ENCODE assay signal across 8 cellular contexts in the genomic region with DNA sequence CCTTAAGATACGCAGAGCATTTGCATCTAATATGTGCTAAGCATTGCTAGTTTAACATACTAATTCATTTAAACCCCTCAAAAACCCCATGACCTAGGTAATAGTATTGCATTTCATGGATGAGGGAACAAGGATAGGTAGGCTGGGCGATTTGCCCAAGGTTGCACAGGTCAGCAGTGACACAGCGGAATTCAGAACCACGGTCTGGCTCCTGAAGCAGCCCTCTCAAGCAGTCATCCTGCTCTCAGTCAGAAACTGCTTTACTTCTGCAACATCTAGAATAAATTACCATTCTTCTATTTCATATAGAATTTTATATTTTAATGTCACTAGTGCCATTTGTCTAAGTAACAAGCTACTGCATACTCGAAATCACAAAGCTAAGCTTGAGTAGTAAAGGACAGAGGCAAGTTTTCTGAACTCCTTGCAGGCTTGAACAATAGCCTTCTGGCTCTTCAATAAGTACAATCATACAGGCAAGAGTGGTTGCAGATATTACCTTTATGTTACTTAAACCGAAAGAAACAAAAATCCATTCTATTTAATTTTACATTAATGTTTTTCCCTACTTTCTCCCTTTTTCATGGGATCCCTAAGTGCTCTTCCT. TPM values are rescaled to one million over a fixed set of nuclear protein-coding genes. Genes with fewer than 3 reads are reported as not detected.
DNase-seq lines count a peak whose midpoint lies in the region; ATAC-seq and TF ChIP-seq lines count a peak whose summit lies in the region.

No MANE protein-coding gene starts in this region.

- intact Hi-C loops in activated T-helper 2 cell treated with anti-CD3 and anti-CD28 coated beads, Interferon-gamma antibody, Interleukin-2, Interleukin-4, amounts not matched to agents 10 μg/mL and 5 μg/mL and 100 μg/mL, durations not matched to agents 14 hours and 24 hours and 36 hours (cut with micrococcal nuclease), result loop anchor here (5.0 kb wide), 1 partner anchor 237 kb away; no protein-coding TSS in a partner anchor

- H3K27me3 Mint-ChIP-seq in activated T-helper 2 cell treated with anti-CD3 and anti-CD28 coated beads, Interferon-gamma antibody, Interleukin-2, Interleukin-4, amounts not matched to agents 10 μg/mL and 5 μg/mL and 100 μg/mL, durations not matched to agents 14 hours and 24 hours and 36 hours (ENCODE audit: low read depth), result peaks cover 46% of the 10 kb centered on the region

- H3K4me1 Mint-ChIP-seq in activated T-helper 2 cell treated with anti-CD3 and anti-CD28 coated beads, Interferon-gamma antibody, Interleukin-2, Interleukin-4, amounts not matched to agents 10 μg/mL and 5 μg/mL and 100 μg/mL, durations not matched to agents 14 hours and 24 hours and 36 hours (ENCODE audit: low read depth), result peaks cover 6% of the 10 kb centered on the region

- DNase-seq in SKM-1 treated with dmso at 0.1 percent for 144 hours (lab: John Stamatoyannopoulos, UW; ENCODE audit: unreplicated experiment), result peak; percentile 12
- DNase-seq in SKM-1 (lab: John Stamatoyannopoulos, UW; ENCODE audit: unreplicated experiment), result no peak
- DNase-seq in activated T-helper 2 cell treated with anti-CD3 and anti-CD28 coated beads, Interferon-gamma antibody, Interleukin-2, Interleukin-4, amounts not matched to agents 10 μg/mL and 5 μg/mL and 100 μg/mL, durations not matched to agents 14 hours and 24 hours and 36 hours (ENCODE audit: low spot score), result no peak
- peak; percentile 23 for DNase-seq in retina
- DNase-seq in NCI-H1930 (lab: John Stamatoyannopoulos, UW), result no peak
- no peak for DNase-seq in DMS114 treated with DMSO at 0.1 percent for 48 hours (lab: John Stamatoyannopoulos, UW; ENCODE audit: unreplicated experiment)
- DNase-seq in GM20000 (ENCODE audit: low spot score), result no peak

- peak overlapping the region; percentile 11 for H3K27ac Mint-ChIP-seq in activated T-helper 2 cell treated with anti-CD3 and anti-CD28 coated beads, Interferon-gamma antibody, Interleukin-2, Interleukin-4, amounts not matched to agents 10 μg/mL and 5 μg/mL and 100 μg/mL, durations not matched to agents 14 hours and 24 hours and 36 hours

- H3K4me3 Mint-ChIP-seq in activated T-helper 2 cell treated with anti-CD3 and anti-CD28 coated beads, Interferon-gamma antibody, Interleukin-2, Interleukin-4, amounts not matched to agents 10 μg/mL and 5 μg/mL and 100 μg/mL, durations not matched to agents 14 hours and 24 hours and 36 hours (ENCODE audit: low read depth), result no peak overlapping the region

- no peaks in the 10 kb centered on the region for H3K9me3 Mint-ChIP-seq in activated T-helper 2 cell treated with anti-CD3 and anti-CD28 coated beads, Interferon-gamma antibody, Interleukin-2, Interleukin-4, amounts not matched to agents 10 μg/mL and 5 μg/mL and 100 μg/mL, durations not matched to agents 14 hours and 24 hours and 36 hours

- no peak for TF ChIP-seq CTCF in GM20000 (IDR thresholded peaks at IDR 0.05; ENCODE audit: extremely low read depth, missing control alignments)

- peak; percentile 44 for ATAC-seq in HG03097 (IDR thresholded peaks at IDR 0.05; ENCODE audit: low FRiP score, unreplicated experiment)

- no peaks in the 10 kb centered on the region for H3K36me3 Mint-ChIP-seq in activated T-helper 2 cell treated with anti-CD3 and anti-CD28 coated beads, Interferon-gamma antibody, Interleukin-2, Interleukin-4, amounts not matched to agents 10 μg/mL and 5 μg/mL and 100 μg/mL, durations not matched to agents 14 hours and 24 hours and 36 hours (ENCODE audit: low read depth)

RNA-seq across cellular contexts. Expression of a gene that starts 0.6 kb away (rescaled TPM):
- total RNA-seq in activated T-helper 2 cell treated with anti-CD3 and anti-CD28 coated beads, Interferon-gamma antibody, Interleukin-2, Interleukin-4, amounts not matched to agents 10 μg/mL and 5 μg/mL and 100 μg/mL, durations not matched to agents 14 hours and 24 hours and 36 hours, result 0.43 and 0.67 TPM in 2 replicates

RNA-seq across cellular contexts. Expression of a gene that starts 32.5 kb away (rescaled TPM):
- 13.6 and 16.6 TPM in 2 replicates for total RNA-seq in activated T-helper 2 cell treated with anti-CD3 and anti-CD28 coated beads, Interferon-gamma antibody, Interleukin-2, Interleukin-4, amounts not matched to agents 10 μg/mL and 5 μg/mL and 100 μg/mL, durations not matched to agents 14 hours and 24 hours and 36 hours

Comparison
In these comparisons a context has a peak if more than half of its experiments do, and no peak if none do; other contexts are left out.
1. DNase-seq: peak in SKM-1 treated with dmso at 0.1 percent for 144 hours (single experiment) and retina (single experiment); none in SKM-1 (single experiment), activated T-helper 2 cell treated with anti-CD3 and anti-CD28 coated beads, Interferon-gamma antibody, Interleukin-2, Interleukin-4, amounts not matched to agents 10 μg/mL and 5 μg/mL and 100 μg/mL, durations not matched to agents 14 hours and 24 hours and 36 hours (single experiment), NCI-H1930 (0 of 2), DMS114 treated with DMSO at 0.1 percent for 48 hours (single experiment) and GM20000 (single experiment).